Comparison of ENCODE assay signal across 1 cellular context in the genomic region with DNA sequence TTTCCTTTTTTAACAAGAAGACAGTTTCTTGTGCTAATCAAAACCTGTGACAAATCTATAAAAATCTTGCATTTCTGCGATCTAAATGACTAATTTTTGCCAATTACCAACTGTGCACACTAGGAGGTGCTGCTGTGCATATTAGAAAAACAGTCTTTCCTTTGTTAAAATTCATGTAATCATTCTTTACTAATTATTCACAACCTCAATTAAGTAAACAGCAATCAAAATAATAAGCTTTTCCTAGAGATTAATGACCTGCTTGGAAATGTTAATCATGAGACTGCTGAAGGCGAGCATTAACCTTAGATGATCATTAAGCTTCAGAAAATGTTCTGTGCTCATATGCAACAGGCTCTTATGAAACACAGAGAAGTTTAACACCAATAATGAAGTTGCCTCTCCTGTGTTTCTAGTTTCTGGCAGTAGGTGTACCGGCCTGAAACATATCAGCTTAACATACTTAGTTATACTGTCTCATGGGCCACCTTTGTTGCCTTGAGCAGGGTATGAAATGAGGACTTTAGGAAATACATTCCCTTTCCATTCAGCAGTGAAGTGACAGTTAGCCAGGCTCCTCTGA.
TF ChIP-seq lines count a peak whose summit lies in the region.

No MANE protein-coding gene starts in this region.

TF ChIP-seq in GM23338, 12 proteins besides CTCF, POLR2A, EP300 and RAD21:
- TF ChIP-seq NANOG (IDR thresholded peaks at IDR 0.05; ENCODE audit: borderline replicate concordance) (no peak), ZNF331 (CRISPR knock-in tag; IDR thresholded peaks at IDR 0.05; ENCODE audit: low read depth) (no peak), POLR2AphosphoS5 (IDR thresholded peaks at IDR 0.05; ENCODE audit: low read depth) (no peak), EZH2phosphoT487 (IDR thresholded peaks at IDR 0.05; ENCODE audit: unreplicated experiment) (no peak), EZH2 (IDR thresholded peaks at IDR 0.05; ENCODE audit: low read depth, unreplicated experiment) (no peak), STAT1 (IDR thresholded peaks at IDR 0.05; ENCODE audit: unreplicated experiment) (no peak), ZNF462 (CRISPR knock-in tag; IDR thresholded peaks at IDR 0.05) (no peak), JUNB (IDR thresholded peaks at IDR 0.05; ENCODE audit: unreplicated experiment) (no peak), ZNF114 (CRISPR knock-in tag; IDR thresholded peaks at IDR 0.05) (no peak), CREB1 (CRISPR knock-in tag; IDR thresholded peaks at IDR 0.05; ENCODE audit: low read depth) (no peak)
- TF ChIP-seq, protein P1, sequence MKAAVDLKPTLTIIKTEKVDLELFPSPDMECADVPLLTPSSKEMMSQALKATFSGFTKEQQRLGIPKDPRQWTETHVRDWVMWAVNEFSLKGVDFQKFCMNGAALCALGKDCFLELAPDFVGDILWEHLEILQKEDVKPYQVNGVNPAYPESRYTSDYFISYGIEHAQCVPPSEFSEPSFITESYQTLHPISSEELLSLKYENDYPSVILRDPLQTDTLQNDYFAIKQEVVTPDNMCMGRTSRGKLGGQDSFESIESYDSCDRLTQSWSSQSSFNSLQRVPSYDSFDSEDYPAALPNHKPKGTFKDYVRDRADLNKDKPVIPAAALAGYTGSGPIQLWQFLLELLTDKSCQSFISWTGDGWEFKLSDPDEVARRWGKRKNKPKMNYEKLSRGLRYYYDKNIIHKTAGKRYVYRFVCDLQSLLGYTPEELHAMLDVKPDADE (IDR thresholded peaks at IDR 0.05), result no peak
- TF ChIP-seq, protein P2, sequence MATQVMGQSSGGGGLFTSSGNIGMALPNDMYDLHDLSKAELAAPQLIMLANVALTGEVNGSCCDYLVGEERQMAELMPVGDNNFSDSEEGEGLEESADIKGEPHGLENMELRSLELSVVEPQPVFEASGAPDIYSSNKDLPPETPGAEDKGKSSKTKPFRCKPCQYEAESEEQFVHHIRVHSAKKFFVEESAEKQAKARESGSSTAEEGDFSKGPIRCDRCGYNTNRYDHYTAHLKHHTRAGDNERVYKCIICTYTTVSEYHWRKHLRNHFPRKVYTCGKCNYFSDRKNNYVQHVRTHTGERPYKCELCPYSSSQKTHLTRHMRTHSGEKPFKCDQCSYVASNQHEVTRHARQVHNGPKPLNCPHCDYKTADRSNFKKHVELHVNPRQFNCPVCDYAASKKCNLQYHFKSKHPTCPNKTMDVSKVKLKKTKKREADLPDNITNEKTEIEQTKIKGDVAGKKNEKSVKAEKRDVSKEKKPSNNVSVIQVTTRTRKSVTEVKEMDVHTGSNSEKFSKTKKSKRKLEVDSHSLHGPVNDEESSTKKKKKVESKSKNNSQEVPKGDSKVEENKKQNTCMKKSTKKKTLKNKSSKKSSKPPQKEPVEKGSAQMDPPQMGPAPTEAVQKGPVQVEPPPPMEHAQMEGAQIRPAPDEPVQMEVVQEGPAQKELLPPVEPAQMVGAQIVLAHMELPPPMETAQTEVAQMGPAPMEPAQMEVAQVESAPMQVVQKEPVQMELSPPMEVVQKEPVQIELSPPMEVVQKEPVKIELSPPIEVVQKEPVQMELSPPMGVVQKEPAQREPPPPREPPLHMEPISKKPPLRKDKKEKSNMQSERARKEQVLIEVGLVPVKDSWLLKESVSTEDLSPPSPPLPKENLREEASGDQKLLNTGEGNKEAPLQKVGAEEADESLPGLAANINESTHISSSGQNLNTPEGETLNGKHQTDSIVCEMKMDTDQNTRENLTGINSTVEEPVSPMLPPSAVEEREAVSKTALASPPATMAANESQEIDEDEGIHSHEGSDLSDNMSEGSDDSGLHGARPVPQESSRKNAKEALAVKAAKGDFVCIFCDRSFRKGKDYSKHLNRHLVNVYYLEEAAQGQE (IDR thresholded peaks at IDR 0.05; ENCODE audit: unreplicated experiment), result no peak
